Comparison of ENCODE assay signal across 44 cellular contexts in the genomic region with DNA sequence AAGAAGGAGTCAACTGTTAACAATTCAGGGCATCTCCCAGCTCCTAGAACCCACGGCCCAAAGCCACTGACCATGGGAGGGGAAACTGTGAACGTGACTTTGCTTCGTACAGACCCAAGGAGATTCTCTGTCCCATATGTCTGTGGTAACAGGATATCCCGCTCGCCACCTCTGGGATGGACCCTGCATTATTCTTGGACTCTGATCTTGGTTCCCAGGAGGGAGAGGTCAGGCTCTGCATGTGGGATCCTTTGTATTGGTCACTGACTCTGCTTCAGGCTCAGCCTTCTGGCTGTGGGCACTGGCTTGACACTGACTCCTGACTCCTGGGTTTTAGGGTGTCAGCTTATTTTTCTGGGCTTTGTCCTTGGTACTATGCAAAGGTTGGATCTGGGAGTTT. TPM values are rescaled to one million over a fixed set of nuclear protein-coding genes. Genes with fewer than 3 reads are reported as not detected.
"Had no signal": no experiment of that assay in that cellular context is flagged by ENCODE, and none has a peak within 500 bp of the region (broad histone marks: within the 10 kb centered on the region; RNA-seq: fewer than 3 reads in every experiment).

No MANE protein-coding gene starts in this region.

- H3K27me3 ChIP-seq: adrenal gland, ascending aorta, body of pancreas, brain microvascular endothelial cell, breast epithelium, cardiac muscle cell had no signal

- H3K4me1 Mint-ChIP-seq: activated naive CD4-positive, alpha-beta T cell treated with anti-CD3 and anti-CD28 coated beads, Interleukin-2, amount 10 ng/mL, durations not matched to agents 7 days and 5 days; activated naive CD4-positive, alpha-beta T cell treated with anti-CD3 and anti-CD28 coated beads, Interleukin-2, amount 50 U/mL, for 24 hours; activated naive CD8-positive, alpha-beta T cell treated with anti-CD3 and anti-CD28 coated beads for 36 hours; activated naive CD8-positive, alpha-beta T cell treated with anti-CD3 and anti-CD28 coated beads, Interleukin-2, amount 10 ng/mL, durations not matched to agents 7 days and 5 days; activated naive CD8-positive, alpha-beta T cell treated with anti-CD3 and anti-CD28 coated beads, Interleukin-2, amount 50 U/mL, for 24 hours; activated T-helper 17 cell treated with anti-CD3 and anti-CD28 coated beads, Interleukin-2, amount 50 U/mL, for 72 hours; brain; central memory CD8-positive, alpha-beta T cell had no signal

- H3K9me3 Mint-ChIP-seq: activated naive CD4-positive, alpha-beta T cell treated with anti-CD3 and anti-CD28 coated beads, Interleukin-2, amount 10 ng/mL, durations not matched to agents 7 days and 5 days; activated naive CD4-positive, alpha-beta T cell treated with anti-CD3 and anti-CD28 coated beads, Interleukin-2, amount 50 U/mL, for 24 hours; activated naive CD8-positive, alpha-beta T cell treated with anti-CD3 and anti-CD28 coated beads for 36 hours; activated naive CD8-positive, alpha-beta T cell treated with anti-CD3 and anti-CD28 coated beads, Interleukin-2, amount 10 ng/mL, durations not matched to agents 7 days and 5 days; activated naive CD8-positive, alpha-beta T cell treated with anti-CD3 and anti-CD28 coated beads, Interleukin-2, amount 50 U/mL, for 24 hours; activated T-cell treated with anti-CD3 and anti-CD28 coated beads, Interleukin-2, amount 50 U/mL, for 24 hours; activated T-cell treated with anti-CD3 and anti-CD28 coated beads, Interleukin-2, amount 50 U/mL, for 4 hours; activated T-cell treated with anti-CD3 and anti-CD28 coated beads, Interleukin-2, amount 50 U/mL, for 72 hours; activated T-helper 1 cell treated with anti-CD3 and anti-CD28 coated beads, Interleukin-12 subunit alpha, Interleukin-12 subunit beta, Interleukin-2, Interleukin-4 antibody, amounts not matched to agents 30 ng/mL and 10 ng/mL and 1 ng/mL, durations not matched to agents 14 hours and 24 hours and 36 hours; activated T-helper 2 cell treated with anti-CD3 and anti-CD28 coated beads, Interferon-gamma antibody, Interleukin-2, Interleukin-4, amounts not matched to agents 10 μg/mL and 5 μg/mL and 100 μg/mL, durations not matched to agents 14 hours and 24 hours and 36 hours; brain had no signal

- FAIRE-seq: astrocyte had no signal

- H3K27ac ChIP-seq: adrenal gland, ascending aorta, body of pancreas, brain microvascular endothelial cell, breast epithelium, cardiac muscle cell had no signal

- H3K4me1 ChIP-seq: adrenal gland, ascending aorta, body of pancreas, breast epithelium had no signal

- H3K27ac Mint-ChIP-seq: activated naive CD4-positive, alpha-beta T cell treated with anti-CD3 and anti-CD28 coated beads for 36 hours; activated naive CD4-positive, alpha-beta T cell treated with anti-CD3 and anti-CD28 coated beads, Interleukin-2, amount 10 ng/mL, durations not matched to agents 7 days and 5 days; activated naive CD4-positive, alpha-beta T cell treated with anti-CD3 and anti-CD28 coated beads, Interleukin-2, amount 50 U/mL, for 24 hours; activated naive CD4-positive, alpha-beta T cell treated with anti-CD3 and anti-CD28 coated beads, Interleukin-2, amount 50 U/mL, for 72 hours; activated naive CD8-positive, alpha-beta T cell; activated naive CD8-positive, alpha-beta T cell treated with anti-CD3 and anti-CD28 coated beads for 36 hours; activated naive CD8-positive, alpha-beta T cell treated with anti-CD3 and anti-CD28 coated beads, Interleukin-2, amount 10 ng/mL, durations not matched to agents 7 days and 5 days; activated naive CD8-positive, alpha-beta T cell treated with anti-CD3 and anti-CD28 coated beads, Interleukin-2, amount 50 U/mL, for 24 hours; activated T-cell treated with anti-CD3 and anti-CD28 coated beads, Interleukin-2, amount 50 U/mL, for 24 hours; activated T-cell treated with anti-CD3 and anti-CD28 coated beads, Interleukin-2, amount 50 U/mL, for 72 hours; activated T-helper 1 cell treated with anti-CD3 and anti-CD28 coated beads, Interleukin-12 subunit alpha, Interleukin-12 subunit beta, Interleukin-2, Interleukin-4 antibody, amounts not matched to agents 30 ng/mL and 10 ng/mL and 1 ng/mL, durations not matched to agents 14 hours and 24 hours and 36 hours; activated T-helper 17 cell treated with anti-CD3 and anti-CD28 coated beads, Interleukin-2, amount 50 U/mL, for 72 hours; activated T-helper 2 cell treated with anti-CD3 and anti-CD28 coated beads, Interferon-gamma antibody, Interleukin-2, Interleukin-4, amounts not matched to agents 10 μg/mL and 5 μg/mL and 100 μg/mL, durations not matched to agents 14 hours and 24 hours and 36 hours; brain had no signal

- H3K27me3 Mint-ChIP-seq: activated naive CD4-positive, alpha-beta T cell treated with anti-CD3 and anti-CD28 coated beads, Interleukin-2, amount 10 ng/mL, durations not matched to agents 7 days and 5 days; activated naive CD4-positive, alpha-beta T cell treated with anti-CD3 and anti-CD28 coated beads, Interleukin-2, amount 50 U/mL, for 24 hours; activated naive CD8-positive, alpha-beta T cell; activated naive CD8-positive, alpha-beta T cell treated with anti-CD3 and anti-CD28 coated beads for 36 hours; activated naive CD8-positive, alpha-beta T cell treated with anti-CD3 and anti-CD28 coated beads, Interleukin-2, amount 10 ng/mL, durations not matched to agents 7 days and 5 days; activated naive CD8-positive, alpha-beta T cell treated with anti-CD3 and anti-CD28 coated beads, Interleukin-2, amount 50 U/mL, for 24 hours; activated T-cell treated with anti-CD3 and anti-CD28 coated beads, Interleukin-2, amount 50 U/mL, for 24 hours; activated T-helper 17 cell treated with anti-CD3 and anti-CD28 coated beads, Interleukin-2, amount 50 U/mL, for 72 hours; brain; central memory CD8-positive, alpha-beta T cell had no signal

- H3K9me3 ChIP-seq: adrenal gland, ascending aorta, body of pancreas, breast epithelium had no signal

- H3K4me3 ChIP-seq: adrenal gland, ascending aorta, body of pancreas, breast epithelium, cardiac muscle cell had no signal

- H3K4me3 Mint-ChIP-seq: activated naive CD4-positive, alpha-beta T cell treated with anti-CD3 and anti-CD28 coated beads for 36 hours; activated naive CD4-positive, alpha-beta T cell treated with anti-CD3 and anti-CD28 coated beads, Interleukin-2, amount 10 ng/mL, durations not matched to agents 7 days and 5 days; activated naive CD4-positive, alpha-beta T cell treated with anti-CD3 and anti-CD28 coated beads, Interleukin-2, amount 50 U/mL, for 24 hours; activated naive CD8-positive, alpha-beta T cell; activated naive CD8-positive, alpha-beta T cell treated with anti-CD3 and anti-CD28 coated beads for 36 hours; activated naive CD8-positive, alpha-beta T cell treated with anti-CD3 and anti-CD28 coated beads, Interleukin-2, amount 10 ng/mL, durations not matched to agents 7 days and 5 days; activated naive CD8-positive, alpha-beta T cell treated with anti-CD3 and anti-CD28 coated beads, Interleukin-2, amount 50 U/mL, for 24 hours; activated T-cell treated with anti-CD3 and anti-CD28 coated beads, Interleukin-2, amount 50 U/mL, for 24 hours; activated T-cell treated with anti-CD3 and anti-CD28 coated beads, Interleukin-2, amount 50 U/mL, for 4 hours; activated T-cell treated with anti-CD3 and anti-CD28 coated beads, Interleukin-2, amount 50 U/mL, for 72 hours; activated T-helper 1 cell treated with anti-CD3 and anti-CD28 coated beads, Interleukin-12 subunit alpha, Interleukin-12 subunit beta, Interleukin-2, Interleukin-4 antibody, amounts not matched to agents 30 ng/mL and 10 ng/mL and 1 ng/mL, durations not matched to agents 14 hours and 24 hours and 36 hours; activated T-helper 17 cell treated with anti-CD3 and anti-CD28 coated beads, Interleukin-2, amount 50 U/mL, for 72 hours; brain; central memory CD8-positive, alpha-beta T cell had no signal

- DNase-seq: activated effector memory CD4-positive, alpha-beta T cell treated with anti-CD3 and anti-CD28 coated beads, Interleukin-2, amount 50 U/mL, for 16 hours; activated effector memory CD4-positive, alpha-beta T cell treated with Interleukin-2 at 50 U/mL for 16 hours; activated gamma-delta T cell; activated gamma-delta T cell treated with Interleukin-2 at 50 U/mL for 16 hours; activated naive CD4-positive, alpha-beta T cell; activated naive CD4-positive, alpha-beta T cell treated with anti-CD3 and anti-CD28 coated beads for 36 hours; activated naive CD4-positive, alpha-beta T cell treated with anti-CD3 and anti-CD28 coated beads, Interleukin-2, amount 10 ng/mL, durations not matched to agents 7 days and 5 days; activated naive CD4-positive, alpha-beta T cell treated with anti-CD3 and anti-CD28 coated beads, Interleukin-2, amount 50 U/mL, for 16 hours; activated naive CD4-positive, alpha-beta T cell treated with Interleukin-2 at 50 U/mL for 16 hours; activated naive CD8-positive, alpha-beta T cell treated with anti-CD3 and anti-CD28 coated beads for 36 hours; activated naive CD8-positive, alpha-beta T cell treated with anti-CD3 and anti-CD28 coated beads, Interleukin-2, amount 10 ng/mL, durations not matched to agents 7 days and 5 days; activated naive CD8-positive, alpha-beta T cell treated with anti-CD3 and anti-CD28 coated beads, Interleukin-2, amount 50 U/mL, for 24 hours; activated T-cell treated with anti-CD3 and anti-CD28 coated beads for 4 hours; activated T-cell treated with anti-CD3 and anti-CD28 coated beads, Interleukin-2, amount 50 U/mL, for 1 hour; activated T-cell treated with anti-CD3 and anti-CD28 coated beads, Interleukin-2, amount 50 U/mL, for 24 hours; activated T-cell treated with anti-CD3 and anti-CD28 coated beads, Interleukin-2, amount 50 U/mL, for 4 hours; activated T-cell treated with anti-CD3 and anti-CD28 coated beads, Interleukin-2, amount 50 U/mL, for 48 hours; activated T-cell treated with anti-CD3 and anti-CD28 coated beads, Interleukin-2, amount 50 U/mL, for 72 hours; adrenal gland; amniotic stem cell; amygdala; anterior cingulate cortex; aorta; body of pancreas; brain microvascular endothelial cell; caudate nucleus; central memory CD4-positive, alpha-beta T cell; cerebellar nuclear complex had no signal

- H3K36me3 ChIP-seq: adrenal gland, ascending aorta, brain microvascular endothelial cell, breast epithelium, cardiac muscle cell had no signal

- ATAC-seq: activated naive CD4-positive, alpha-beta T cell treated with anti-CD3 and anti-CD28 coated beads, Interleukin-2, amount 50 U/mL, for 72 hours; activated naive CD8-positive, alpha-beta T cell treated with anti-CD3 and anti-CD28 coated beads, Interleukin-2, amount 50 U/mL, for 24 hours; activated T-cell treated with anti-CD3 and anti-CD28 coated beads, Interleukin-2, amount 50 U/mL, for 72 hours; activated T-helper 17 cell treated with anti-CD3 and anti-CD28 coated beads, Interleukin-2, amount 50 U/mL, for 72 hours; body of pancreas had no signal

RNA-seq across cellular contexts. Expression of a gene that starts 13.5 kb away (rescaled TPM):
- total RNA-seq: activated naive CD4-positive, alpha-beta T cell treated with anti-CD3 and anti-CD28 coated beads for 36 hours; activated naive CD4-positive, alpha-beta T cell treated with anti-CD3 and anti-CD28 coated beads, Interleukin-2, amount 50 U/mL, for 72 hours; activated naive CD8-positive, alpha-beta T cell treated with anti-CD3 and anti-CD28 coated beads for 36 hours; activated naive CD8-positive, alpha-beta T cell treated with anti-CD3 and anti-CD28 coated beads, Interleukin-2, amount 10 ng/mL, durations not matched to agents 7 days and 5 days; activated T-cell treated with anti-CD3 and anti-CD28 coated beads, Interleukin-2, amount 50 U/mL, for 4 hours; activated T-cell treated with anti-CD3 and anti-CD28 coated beads, Interleukin-2, amount 50 U/mL, for 72 hours; activated T-helper 1 cell treated with anti-CD3 and anti-CD28 coated beads, Interleukin-12 subunit alpha, Interleukin-12 subunit beta, Interleukin-2, Interleukin-4 antibody, amounts not matched to agents 30 ng/mL and 10 ng/mL and 1 ng/mL, durations not matched to agents 14 hours and 24 hours and 36 hours; activated T-helper 17 cell treated with anti-CD3 and anti-CD28 coated beads, Interleukin-2, amount 50 U/mL, for 72 hours; activated T-helper 2 cell treated with anti-CD3 and anti-CD28 coated beads, Interferon-gamma antibody, Interleukin-2, Interleukin-4, amounts not matched to agents 10 μg/mL and 5 μg/mL and 100 μg/mL, durations not matched to agents 14 hours and 24 hours and 36 hours; aorta; ascending aorta; astrocyte; body of pancreas; breast epithelium; cardiac muscle cell; cardiac septum; cerebellum; chondrocyte had no signal
- polyA plus RNA-seq: adipose tissue, aorta, cardiac muscle cell had no signal
